24 cellular contexts compared by ENCODE assay signal in the genomic region with DNA sequence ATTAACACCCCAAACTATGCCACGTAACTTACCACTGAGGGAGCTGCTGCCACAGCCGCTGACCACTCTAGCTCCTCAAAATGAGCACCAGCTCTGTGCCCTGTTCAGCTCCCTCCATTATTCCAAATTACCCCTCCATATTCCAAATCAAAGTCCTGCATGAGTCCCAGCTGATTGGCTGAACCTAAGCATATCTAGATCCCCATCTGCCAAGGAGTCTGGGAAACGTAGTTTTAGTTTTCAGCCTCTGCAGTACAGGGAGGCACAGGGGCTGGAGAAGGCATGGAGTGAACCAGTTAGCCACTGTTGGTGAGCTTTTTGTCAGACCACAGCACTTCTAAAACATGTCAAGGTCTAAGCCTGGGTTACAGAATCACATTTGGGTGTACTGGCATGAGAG. TPM values are rescaled to one million over a fixed set of nuclear protein-coding genes. Genes with fewer than 3 reads are reported as not detected.
"Had no signal": no experiment of that assay in that cellular context is flagged by ENCODE, and none has a peak within 500 bp of the region (broad histone marks: within the 10 kb centered on the region; RNA-seq: fewer than 3 reads in every experiment).

No MANE protein-coding gene starts in this region.

- H3K4me3 ChIP-seq: adrenal gland, ascending aorta, esophagus muscularis mucosa, gastrocnemius medialis, right lobe of liver, skin epidermis, testis, uterus had no signal

- H3K9me3 ChIP-seq: adrenal gland, ascending aorta, esophagus muscularis mucosa, gastrocnemius medialis, right lobe of liver, testis, uterus had no signal

- H3K27ac ChIP-seq: adrenal gland, ascending aorta, brain microvascular endothelial cell, esophagus muscularis mucosa, gastrocnemius medialis, right lobe of liver, testis, uterus had no signal

- H3K36me3 ChIP-seq: adrenal gland, ascending aorta, brain microvascular endothelial cell, esophagus muscularis mucosa, gastrocnemius medialis, uterus had no signal

- H3K4me1 ChIP-seq: uterus had no signal

- DNase-seq: activated B cell treated with CpG ODN at 0.5 μM for 24 hours; activated CD4-positive, alpha-beta T cell treated with anti-CD3 and anti-CD28 coated beads for 36 hours; activated CD4-positive, alpha-beta T cell treated with anti-CD3 and anti-CD28 coated beads, Interleukin-2, amount 50 U/mL, for 4 hours; activated CD8-positive, alpha-beta memory T cell treated with anti-CD3 and anti-CD28 coated beads for 24 hours; activated CD8-positive, alpha-beta memory T cell treated with anti-CD3 and anti-CD28 coated beads, Interleukin-2, amount 50 U/mL, for 4 hours; activated naive CD4-positive, alpha-beta T cell; activated T-cell treated with anti-CD3 and anti-CD28 coated beads, Interleukin-2, amount 50 U/mL, for 24 hours; adrenal gland; brain microvascular endothelial cell; caudate nucleus; effector CD8-positive, alpha-beta T cell; gastrocnemius medialis; hypothalamus; right lobe of liver; stimulated activated CD4-positive, alpha-beta T cell treated with anti-CD3 and anti-CD28 coated beads, Interleukin-2, amount 100 ng/mL, for 24 hours; stimulated activated naive B cell treated with anti-CD40 and anti-IgM and Interleukin-4, amounts not matched to agents 10 μg/mL and 1 μg/mL and 100 μg/mL, for 72 hours; T-helper 9 cell; testis; uterus had no signal

- H3K27me3 ChIP-seq: adrenal gland, ascending aorta, brain microvascular endothelial cell, esophagus muscularis mucosa, gastrocnemius medialis, right lobe of liver, testis, uterus had no signal

RNA-seq across cellular contexts. Expression of gene TSPO2, which starts 19.2 kb away (rescaled TPM):
- total RNA-seq: activated B cell treated with CpG ODN at 0.5 μM for 24 hours; activated CD4-positive, alpha-beta T cell treated with anti-CD3 and anti-CD28 coated beads for 36 hours; activated T-helper 17 cell treated with anti-CD3 and anti-CD28 coated beads, Interleukin-2, amount 50 U/mL, for 72 hours; adrenal gland; ascending aorta; esophagus muscularis mucosa; gastrocnemius medialis; natural killer cell treated with Interleukin-12 subunit alpha and Interleukin-12 subunit beta and Interleukin-15 and Interleukin-18, amount 100 ng/mL, for 72 hours; testis; uterus had no signal
- polyA plus RNA-seq: adrenal gland had no signal

RNA-seq across cellular contexts. Expression of gene APOBEC2, which starts 29.9 kb away (rescaled TPM):
- total RNA-seq: activated B cell treated with CpG ODN at 0.5 μM for 24 hours; activated CD4-positive, alpha-beta T cell treated with anti-CD3 and anti-CD28 coated beads for 36 hours; activated T-helper 17 cell treated with anti-CD3 and anti-CD28 coated beads, Interleukin-2, amount 50 U/mL, for 72 hours; ascending aorta; natural killer cell treated with Interleukin-12 subunit alpha and Interleukin-12 subunit beta and Interleukin-15 and Interleukin-18, amount 100 ng/mL, for 72 hours; right lobe of liver; uterus had no signal

RNA-seq across cellular contexts. Expression of gene OARD1, which starts 49.0 kb away (rescaled TPM):
- total RNA-seq: ascending aorta had no signal
